1 cellular context compared by ENCODE assay signal in the genomic region with DNA sequence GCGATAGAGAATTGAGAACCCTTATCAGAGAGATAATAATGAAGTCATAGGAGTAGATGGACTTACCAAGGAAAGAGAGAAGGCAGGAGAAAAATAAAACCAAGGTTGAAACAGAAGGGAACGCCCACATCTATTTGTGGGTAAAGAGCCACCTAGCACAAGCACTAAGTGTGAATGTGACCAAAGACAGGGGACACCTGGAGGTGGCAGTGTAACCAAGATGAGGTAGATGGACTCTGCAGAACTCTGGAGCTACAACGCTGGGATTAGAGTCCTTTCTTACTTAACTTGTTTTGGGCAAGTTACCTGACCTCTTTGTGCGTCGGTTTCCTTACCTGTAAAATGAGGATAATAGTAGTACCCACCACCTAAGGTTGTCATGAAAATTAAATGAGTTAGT.
TF ChIP-seq lines count a peak whose summit lies in the region.

No MANE protein-coding gene starts in this region.

TF ChIP-seq in WTC11, 78 proteins besides CTCF, POLR2A, EP300 and RAD21 (continued from another document):
- TF ChIP-seq, protein P1, sequence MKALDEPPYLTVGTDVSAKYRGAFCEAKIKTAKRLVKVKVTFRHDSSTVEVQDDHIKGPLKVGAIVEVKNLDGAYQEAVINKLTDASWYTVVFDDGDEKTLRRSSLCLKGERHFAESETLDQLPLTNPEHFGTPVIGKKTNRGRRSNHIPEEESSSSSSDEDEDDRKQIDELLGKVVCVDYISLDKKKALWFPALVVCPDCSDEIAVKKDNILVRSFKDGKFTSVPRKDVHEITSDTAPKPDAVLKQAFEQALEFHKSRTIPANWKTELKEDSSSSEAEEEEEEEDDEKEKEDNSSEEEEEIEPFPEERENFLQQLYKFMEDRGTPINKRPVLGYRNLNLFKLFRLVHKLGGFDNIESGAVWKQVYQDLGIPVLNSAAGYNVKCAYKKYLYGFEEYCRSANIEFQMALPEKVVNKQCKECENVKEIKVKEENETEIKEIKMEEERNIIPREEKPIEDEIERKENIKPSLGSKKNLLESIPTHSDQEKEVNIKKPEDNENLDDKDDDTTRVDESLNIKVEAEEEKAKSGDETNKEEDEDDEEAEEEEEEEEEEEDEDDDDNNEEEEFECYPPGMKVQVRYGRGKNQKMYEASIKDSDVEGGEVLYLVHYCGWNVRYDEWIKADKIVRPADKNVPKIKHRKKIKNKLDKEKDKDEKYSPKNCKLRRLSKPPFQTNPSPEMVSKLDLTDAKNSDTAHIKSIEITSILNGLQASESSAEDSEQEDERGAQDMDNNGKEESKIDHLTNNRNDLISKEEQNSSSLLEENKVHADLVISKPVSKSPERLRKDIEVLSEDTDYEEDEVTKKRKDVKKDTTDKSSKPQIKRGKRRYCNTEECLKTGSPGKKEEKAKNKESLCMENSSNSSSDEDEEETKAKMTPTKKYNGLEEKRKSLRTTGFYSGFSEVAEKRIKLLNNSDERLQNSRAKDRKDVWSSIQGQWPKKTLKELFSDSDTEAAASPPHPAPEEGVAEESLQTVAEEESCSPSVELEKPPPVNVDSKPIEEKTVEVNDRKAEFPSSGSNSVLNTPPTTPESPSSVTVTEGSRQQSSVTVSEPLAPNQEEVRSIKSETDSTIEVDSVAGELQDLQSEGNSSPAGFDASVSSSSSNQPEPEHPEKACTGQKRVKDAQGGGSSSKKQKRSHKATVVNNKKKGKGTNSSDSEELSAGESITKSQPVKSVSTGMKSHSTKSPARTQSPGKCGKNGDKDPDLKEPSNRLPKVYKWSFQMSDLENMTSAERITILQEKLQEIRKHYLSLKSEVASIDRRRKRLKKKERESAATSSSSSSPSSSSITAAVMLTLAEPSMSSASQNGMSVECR (CRISPR knock-in tag; IDR thresholded peaks at IDR 0.05; ENCODE audit: borderline replicate concordance): no peak
- TF ChIP-seq NFYB (CRISPR knock-in tag; conservative IDR thresholded peaks at IDR 0.05; ENCODE audit: low read depth) (no peak), GRHL2 (CRISPR knock-in tag; IDR thresholded peaks at IDR 0.05; ENCODE audit: insufficient replicate concordance, severe bottlenecking) (no peak), HMGA2 (CRISPR knock-in tag; IDR thresholded peaks at IDR 0.05) (no peak), CBFB (CRISPR knock-in tag; IDR thresholded peaks at IDR 0.05; ENCODE audit: low read depth) (no peak), ETV6 (CRISPR knock-in tag; IDR thresholded peaks at IDR 0.05) (no peak)
